8 cellular contexts compared by ENCODE assay signal in genomic region chr5:40834391-40834848, GRCh38. TPM values are rescaled to one million over a fixed set of nuclear protein-coding genes. Genes with fewer than 3 reads are reported as not detected.
DNase-seq lines count a peak whose midpoint lies in the region; ATAC-seq, FAIRE-seq and TF ChIP-seq lines count a peak whose summit lies in the region.

No MANE protein-coding gene starts in this region.

- TF ChIP-seq CTCF in C4-2B (conservative IDR thresholded peaks at IDR 0.05), result no peak
- TF ChIP-seq CTCF in KMS-11 (conservative IDR thresholded peaks at IDR 0.05; ENCODE audit: low read depth, low read length), result no peak
- TF ChIP-seq CTCF in esophagus muscularis mucosa (IDR thresholded peaks at IDR 0.05), result no peak
- TF ChIP-seq CTCF in pancreas (IDR thresholded peaks at IDR 0.05), result no peak

- H4K20me1 ChIP-seq in KMS-11 (ENCODE audit: insufficient read depth), result peaks cover 28% of the 10 kb centered on the region

- 0 out of 2 replicates have a peak overlapping the region, but pooled peaks have one; percentile 21 for H2AFZ ChIP-seq in KMS-11 (ENCODE audit: low read depth)

- peaks cover 60% of the 10 kb centered on the region for H3K4me1 Mint-ChIP-seq in activated CD8-positive, alpha-beta memory T cell treated with anti-CD3 and anti-CD28 coated beads, Interleukin-2, amount 10 ng/mL, durations not matched to agents 7 days and 5 days

- H3K4me1 ChIP-seq in KMS-11 (ENCODE audit: low read depth, poor library complexity, severe bottlenecking) (peaks cover 38% of the 10 kb centered on the region), esophagus muscularis mucosa (peaks cover 16 to 35% (median 24%) of the 10 kb centered on the region in 4 donors), pancreas (peaks cover 11 to 13% (median 13%) of the 10 kb centered on the region in 3 donors)

- no peak for ATAC-seq in activated CD8-positive, alpha-beta memory T cell treated with anti-CD3 and anti-CD28 coated beads, Interleukin-2, amount 10 ng/mL, durations not matched to agents 7 days and 5 days
- ATAC-seq in pancreas (peak; percentile 32 to 50 (median 34)), GM18519 (IDR thresholded peaks at IDR 0.05; ENCODE audit: low FRiP score, unreplicated experiment) (no peak), HG02588 (IDR thresholded peaks at IDR 0.05; ENCODE audit: unreplicated experiment) (no peak)

- H3K9me3 ChIP-seq in esophagus muscularis mucosa (no peaks in the 10 kb centered on the region), pancreas (no peaks in the 10 kb centered on the region)

- peak overlapping the region; percentile 99 for H3K4me3 Mint-ChIP-seq in activated CD8-positive, alpha-beta memory T cell treated with anti-CD3 and anti-CD28 coated beads, Interleukin-2, amount 10 ng/mL, durations not matched to agents 7 days and 5 days

- intact Hi-C loops in esophagus muscularis mucosa (cut with DNase I) (loop anchor here (5.0 kb wide), 1 partner anchor 77 kb away; the partner anchor contains the start of gene TTC33), pancreas (cut with DNase I) (no loop called here)

- TF ChIP-seq EP300 in esophagus muscularis mucosa (IDR thresholded peaks at IDR 0.05), result no peak

- no peak overlapping the region for H3K4me3 ChIP-seq in KMS-11 (IDR thresholded peaks at IDR 0.05; ENCODE audit: insufficient read depth, low read depth, low read length)
- H3K4me3 ChIP-seq in esophagus muscularis mucosa, result peak overlapping the region; percentile 61 to 71 (median 66)
- H3K4me3 ChIP-seq in pancreas, result peak overlapping the region; percentile 69 to 80 (median 76)

- CTCF ChIA-PET in activated CD8-positive, alpha-beta memory T cell treated with anti-CD3 and anti-CD28 coated beads, Interleukin-2, amount 10 ng/mL, durations not matched to agents 7 days and 5 days (lab: Charles Lee), result no interaction called here

- TF ChIP-seq POLR2A in esophagus muscularis mucosa (IDR thresholded peaks at IDR 0.05; ENCODE audit: low read depth), result no peak

- H3K27me3 ChIP-seq in KMS-11 (ENCODE audit: insufficient read depth, low read depth) (no peaks in the 10 kb centered on the region), esophagus muscularis mucosa (no peaks in the 10 kb centered on the region), pancreas (no peaks in the 10 kb centered on the region)

- H3K9ac ChIP-seq in KMS-11, result peak overlapping the region; percentile 100

- 2% methylated on average over 21 of the region's 21 CpGs for whole genome bisulfite sequencing in esophagus muscularis mucosa
- WGBS in pancreas, 2 donors, result 0 to 1% methylated on average over 21 of the region's 21 CpGs

- no peaks in the 10 kb centered on the region for H3K9me3 Mint-ChIP-seq in activated CD8-positive, alpha-beta memory T cell treated with anti-CD3 and anti-CD28 coated beads, Interleukin-2, amount 10 ng/mL, durations not matched to agents 7 days and 5 days (ENCODE audit: low read depth)

- peak overlapping the region; percentile 92 for H3K27ac ChIP-seq in C4-2B
- peak overlapping the region; percentile 96 for H3K27ac ChIP-seq in KMS-11
- peak overlapping the region; percentile 93 to 97 (median 94) for H3K27ac ChIP-seq in esophagus muscularis mucosa (replicated peaks in 1 of 4)
- H3K27ac ChIP-seq in pancreas, result peak overlapping the region; percentile 50 to 95 (median 86)

- peak; percentile 71 for DNase-seq in activated CD8-positive, alpha-beta memory T cell treated with anti-CD3 and anti-CD28 coated beads, Interleukin-2, amount 10 ng/mL, durations not matched to agents 7 days and 5 days
- DNase-seq in esophagus muscularis mucosa (ENCODE audit: extremely low spot score) (peak; percentile 74), pancreas (no peak), HuH-7 (ENCODE audit: low spot score) (no peak)

- H3K36me3 Mint-ChIP-seq in activated CD8-positive, alpha-beta memory T cell treated with anti-CD3 and anti-CD28 coated beads, Interleukin-2, amount 10 ng/mL, durations not matched to agents 7 days and 5 days, result peaks cover 57% of the 10 kb centered on the region

- H3K4me2 ChIP-seq in KMS-11, result peak overlapping the region; percentile 97

- H3K27me3 Mint-ChIP-seq in activated CD8-positive, alpha-beta memory T cell treated with anti-CD3 and anti-CD28 coated beads, Interleukin-2, amount 10 ng/mL, durations not matched to agents 7 days and 5 days, result no peaks in the 10 kb centered on the region

- H3K27ac Mint-ChIP-seq in activated CD8-positive, alpha-beta memory T cell treated with anti-CD3 and anti-CD28 coated beads, Interleukin-2, amount 10 ng/mL, durations not matched to agents 7 days and 5 days, result peak overlapping the region; percentile 98

- H3K36me3 ChIP-seq in KMS-11 (ENCODE audit: insufficient read depth) (peaks cover 43% of the 10 kb centered on the region), esophagus muscularis mucosa (peaks cover 41 to 47% (median 44%) of the 10 kb centered on the region in 4 donors), pancreas (peaks cover 0 to 41% (median 33%) of the 10 kb centered on the region in 3 donors)

- FAIRE-seq in pancreas (lab: Jason Lieb, UNC), result no peak

- H3K79me2 ChIP-seq in KMS-11 (ENCODE audit: insufficient read depth, low read depth), result peaks cover 42% of the 10 kb centered on the region

RNA-seq across cellular contexts. Expression of gene RPL37, which starts 0.6 kb away (rescaled TPM):
- 1,000 to 10,000 TPM; 1,192 to 1,333 TPM for total RNA-seq in activated CD8-positive, alpha-beta memory T cell treated with anti-CD3 and anti-CD28 coated beads, Interleukin-2, amount 10 ng/mL, durations not matched to agents 7 days and 5 days
- total RNA-seq in esophagus muscularis mucosa (100 to 1,000 TPM; 119 to 984 (median 276) TPM), pancreas (100 to 1,000 TPM; 544 to 898 (median 729) TPM)
- 1,000 to 10,000 TPM; 1,071 to 1,157 TPM for polyA plus RNA-seq in pancreas

RNA-seq across cellular contexts. Expression of gene CARD6, which starts 6.7 kb away (rescaled TPM):
- total RNA-seq in activated CD8-positive, alpha-beta memory T cell treated with anti-CD3 and anti-CD28 coated beads, Interleukin-2, amount 10 ng/mL, durations not matched to agents 7 days and 5 days, result 1 to 10 TPM; 2.6 to 4.6 TPM
- total RNA-seq in esophagus muscularis mucosa, result 10 to 100 TPM in 1 of 4 donors, 1 to 10 TPM in 3; 5.4 to 10.1 (median 9.0) TPM
- total RNA-seq in pancreas, result 1 to 10 TPM; 1.7 to 8.0 (median 3.1) TPM
- polyA plus RNA-seq in pancreas, result 1 to 10 TPM; 1.9 to 2.5 TPM

RNA-seq across cellular contexts. Expression of gene PRKAA1, which starts 36.2 kb away (rescaled TPM):
- 10 to 100 TPM; 64.6 to 76.8 TPM for total RNA-seq in activated CD8-positive, alpha-beta memory T cell treated with anti-CD3 and anti-CD28 coated beads, Interleukin-2, amount 10 ng/mL, durations not matched to agents 7 days and 5 days
- 10 to 100 TPM; 70.1 to 85.0 (median 78.6) TPM for total RNA-seq in esophagus muscularis mucosa
- total RNA-seq in pancreas, result 10 to 100 TPM; 23.7 to 42.9 (median 31.6) TPM
- 10 to 100 TPM; 17.5 to 30.9 TPM for polyA plus RNA-seq in pancreas

Comparison
In these comparisons a context has a peak if more than half of its experiments do, and no peak if none do; other contexts are left out.
1. ATAC-seq: peak in pancreas (4 of 4); none in activated CD8-positive, alpha-beta memory T cell treated with anti-CD3 and anti-CD28 coated beads, Interleukin-2, amount 10 ng/mL, durations not matched to agents 7 days and 5 days (single experiment), GM18519 (single experiment) and HG02588 (single experiment).
2. DNase-seq: peak in activated CD8-positive, alpha-beta memory T cell treated with anti-CD3 and anti-CD28 coated beads, Interleukin-2, amount 10 ng/mL, durations not matched to agents 7 days and 5 days (single experiment) and esophagus muscularis mucosa (single experiment); none in pancreas (0 of 6) and HuH-7 (single experiment).
3. Peak in every context shown above with its lines, with median percentiles within 50 percentile points of each other: H3K27ac ChIP-seq.